1 cellular context compared by ENCODE assay signal in the genomic region with DNA sequence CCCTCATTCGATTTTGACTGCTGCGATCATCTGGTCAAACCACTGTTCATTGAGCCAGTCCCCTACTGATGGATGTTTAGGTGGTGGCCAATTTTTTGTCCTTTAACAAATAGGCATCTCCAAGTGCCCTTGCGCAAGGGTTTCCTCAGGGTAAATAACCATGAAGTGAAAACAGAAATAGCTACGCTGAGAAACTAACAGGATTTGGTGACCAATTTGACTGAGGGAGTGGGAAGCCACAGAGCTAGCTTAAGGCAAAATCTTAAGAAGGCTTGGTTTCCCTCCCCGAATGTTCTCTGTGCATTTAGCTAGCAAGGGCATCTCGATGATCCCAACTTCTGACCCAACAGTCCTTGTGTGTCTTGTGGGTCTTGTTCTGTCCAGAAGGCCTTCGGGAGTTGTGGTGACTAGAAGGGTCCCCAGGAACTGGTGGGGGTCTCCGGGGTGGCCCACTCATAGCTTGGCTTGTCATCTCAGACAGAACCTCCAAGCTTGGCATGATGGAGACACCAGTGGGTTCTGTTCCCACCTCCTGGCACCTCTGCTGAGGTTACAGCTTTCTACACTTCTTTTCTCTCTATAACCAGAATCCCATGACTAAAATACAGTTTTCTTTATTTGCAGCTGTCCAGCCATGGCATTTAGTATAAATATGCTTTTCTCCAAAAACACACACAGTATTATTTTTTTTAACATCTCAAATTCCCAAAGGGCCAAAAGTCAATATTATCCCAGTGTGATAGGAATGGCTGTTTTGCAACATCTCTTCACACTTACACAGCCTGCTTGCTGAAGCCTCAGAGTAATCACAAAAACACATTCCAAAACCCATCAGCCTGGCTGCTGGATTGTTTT.
A peak's percentile ranks its signal among the peaks of the same experiment; 100 is the strongest.
TF ChIP-seq lines count a peak whose summit lies in the region.

No MANE protein-coding gene starts in this region.

TF ChIP-seq in HepG2, 621 proteins besides CTCF, POLR2A, EP300 and RAD21 (continued from another document):
- TF ChIP-seq, protein P1, sequence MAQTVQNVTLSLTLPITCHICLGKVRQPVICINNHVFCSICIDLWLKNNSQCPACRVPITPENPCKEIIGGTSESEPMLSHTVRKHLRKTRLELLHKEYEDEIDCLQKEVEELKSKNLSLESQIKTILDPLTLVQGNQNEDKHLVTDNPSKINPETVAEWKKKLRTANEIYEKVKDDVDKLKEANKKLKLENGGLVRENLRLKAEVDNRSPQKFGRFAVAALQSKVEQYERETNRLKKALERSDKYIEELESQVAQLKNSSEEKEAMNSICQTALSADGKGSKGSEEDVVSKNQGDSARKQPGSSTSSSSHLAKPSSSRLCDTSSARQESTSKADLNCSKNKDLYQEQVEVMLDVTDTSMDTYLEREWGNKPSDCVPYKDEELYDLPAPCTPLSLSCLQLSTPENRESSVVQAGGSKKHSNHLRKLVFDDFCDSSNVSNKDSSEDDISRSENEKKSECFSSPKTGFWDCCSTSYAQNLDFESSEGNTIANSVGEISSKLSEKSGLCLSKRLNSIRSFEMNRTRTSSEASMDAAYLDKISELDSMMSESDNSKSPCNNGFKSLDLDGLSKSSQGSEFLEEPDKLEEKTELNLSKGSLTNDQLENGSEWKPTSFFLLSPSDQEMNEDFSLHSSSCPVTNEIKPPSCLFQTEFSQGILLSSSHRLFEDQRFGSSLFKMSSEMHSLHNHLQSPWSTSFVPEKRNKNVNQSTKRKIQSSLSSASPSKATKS (CRISPR knock-in tag; IDR thresholded peaks at IDR 0.05): no peak
- TF ChIP-seq ELF3 (CRISPR knock-in tag; IDR thresholded peaks at IDR 0.05): peak; percentile 70
